27 cellular contexts compared by ENCODE assay signal in the genomic region with DNA sequence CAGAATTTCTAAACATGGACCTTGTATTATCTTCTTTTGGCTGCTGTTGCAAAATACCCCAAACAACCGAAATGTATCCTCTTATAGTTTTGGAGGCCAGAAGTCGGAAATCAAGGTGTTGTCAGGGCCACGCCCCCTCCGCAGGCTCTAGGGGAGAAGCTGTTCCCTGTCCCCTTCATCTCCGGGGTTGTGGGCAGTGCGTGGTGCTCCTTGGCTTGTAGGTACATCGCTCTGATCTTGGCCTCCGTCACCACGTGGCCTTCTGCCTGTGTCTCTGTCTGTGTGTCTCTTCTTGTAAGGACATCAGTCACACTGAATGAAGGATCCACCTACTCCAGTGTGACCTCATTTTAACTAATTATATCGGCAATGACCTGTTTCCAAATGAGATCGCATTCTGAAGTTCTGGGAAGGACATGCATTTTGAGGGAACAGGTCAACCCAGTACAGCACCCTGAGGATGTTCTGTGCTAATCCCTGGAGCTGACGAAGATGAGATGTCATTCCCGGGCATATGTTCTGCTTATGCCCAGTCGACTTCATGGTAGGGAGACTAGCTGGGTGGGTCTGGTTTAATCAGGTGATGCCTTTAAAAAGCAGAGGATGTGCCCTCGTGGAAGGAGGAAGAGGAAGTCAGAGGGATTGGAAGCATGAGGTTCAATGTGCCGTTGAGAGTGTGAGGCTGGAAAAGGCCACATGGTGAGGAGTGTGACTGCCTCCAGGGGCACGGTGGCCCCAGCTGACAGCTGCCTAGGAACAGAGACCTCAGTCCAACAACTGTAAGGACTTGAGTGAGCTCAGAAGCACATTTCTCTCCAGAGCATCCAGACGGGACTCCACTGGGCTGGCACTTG.
DNase-seq lines count a peak whose midpoint lies in the region; ATAC-seq, FAIRE-seq and TF ChIP-seq lines count a peak whose summit lies in the region.
"Had no signal": no experiment of that assay in that cellular context is flagged by ENCODE, and none has a peak within 500 bp of the region (broad histone marks: within the 10 kb centered on the region; RNA-seq: fewer than 3 reads in every experiment).

No MANE protein-coding gene starts in this region.

- peak overlapping the region; percentile 83 for H3K27ac Mint-ChIP-seq in MCF 10A (ENCODE audit: low read depth, unreplicated experiment)
- H3K27ac Mint-ChIP-seq: activated B cell treated with CpG ODN at 0.5 μM for 24 hours; activated naive CD4-positive, alpha-beta T cell treated with anti-CD3 and anti-CD28 coated beads, Interleukin-2, amount 50 U/mL, for 72 hours; CD8-positive, alpha-beta T cell; effector memory CD8-positive, alpha-beta T cell; GM23338 had no signal

- H3K27ac ChIP-seq in mammary epithelial cell (ENCODE audit: insufficient read depth, low read depth, low read length) (no peak overlapping the region), K562 (ENCODE audit: extremely low read depth, low read depth, low read length) (no peak overlapping the region), osteoblast (ENCODE audit: low read depth, low read length) (no peak overlapping the region)
- H3K27ac ChIP-seq: colonic mucosa, foreskin keratinocyte, psoas muscle, skin epidermis, upper lobe of right lung had no signal

- H3K9me3 ChIP-seq in mammary epithelial cell (replicated peaks; ENCODE audit: insufficient read depth, low read length) = peaks cover 39% of the 10 kb centered on the region
- H3K9me3 ChIP-seq in K562 (replicated peaks; ENCODE audit: control insufficient read depth, insufficient read depth, low read depth, low read length) = no peaks in the 10 kb centered on the region
- no peaks in the 10 kb centered on the region for H3K9me3 ChIP-seq in osteoblast (ENCODE audit: low read depth, low read length)
- H3K9me3 ChIP-seq: colonic mucosa, psoas muscle, upper lobe of right lung had no signal

- H3K9ac ChIP-seq in mammary epithelial cell (ENCODE audit: insufficient read depth, low read length) = no peak overlapping the region
- no peak overlapping the region for H3K9ac ChIP-seq in K562 (ENCODE audit: insufficient read depth in 1 of 2, low read depth in 2 of 2, low read length in 2 of 2)

- no peaks in the 10 kb centered on the region for H3K4me1 ChIP-seq in mammary epithelial cell (ENCODE audit: insufficient read depth, low read length)
- no peaks in the 10 kb centered on the region for H3K4me1 ChIP-seq in K562 (replicated peaks in 1 of 2; ENCODE audit: control insufficient read depth in 2 of 2, insufficient read depth in 2 of 2, low read length in 2 of 2)
- no peaks in the 10 kb centered on the region for H3K4me1 ChIP-seq in osteoblast (ENCODE audit: insufficient read depth, low read length)
- H3K4me1 ChIP-seq: colonic mucosa, foreskin keratinocyte, psoas muscle, upper lobe of right lung had no signal

- intact Hi-C loops in MCF 10A (cut with micrococcal nuclease) (no loop called here), mammary epithelial cell (cut with micrococcal nuclease) (no loop called here), K562 (cut with micrococcal nuclease) (no loop called here)

- H3K9me3 Mint-ChIP-seq in MCF 10A (ENCODE audit: unreplicated experiment) = peaks cover 6% of the 10 kb centered on the region
- H3K9me3 Mint-ChIP-seq: activated B cell treated with CpG ODN at 0.5 μM for 24 hours; activated naive CD4-positive, alpha-beta T cell treated with anti-CD3 and anti-CD28 coated beads, Interleukin-2, amount 50 U/mL, for 72 hours; CD8-positive, alpha-beta T cell had no signal

- H3K4me2 ChIP-seq in mammary epithelial cell (ENCODE audit: insufficient read depth, low read depth, low read length) (no peak overlapping the region), K562 (ENCODE audit: insufficient read depth, low read length) (no peak overlapping the region), osteoblast (ENCODE audit: insufficient read depth, low read length) (no peak overlapping the region)
- H3K4me2 ChIP-seq: GM23338 had no signal

- H3K36me3 ChIP-seq in mammary epithelial cell (ENCODE audit: insufficient read depth, low read length) (no peaks in the 10 kb centered on the region), K562 (ENCODE audit: control insufficient read depth, insufficient read depth, low read length) (no peaks in the 10 kb centered on the region), osteoblast (ENCODE audit: insufficient read depth, low read length) (no peaks in the 10 kb centered on the region)
- H3K36me3 ChIP-seq: colonic mucosa, upper lobe of right lung had no signal

- CTCF ChIA-PET in MCF 10A (lab: Yijun Ruan, JAX) = no interaction called here
- CTCF ChIA-PET in mammary epithelial cell (lab: Charles Lee; ENCODE audit: low non-redundant PET) = no interaction called here
- CTCF ChIA-PET in K562 (lab: Yijun Ruan, JAX; ENCODE audit: low intra/inter-chr PET ratio) = no interaction called here

- in situ Hi-C loops in mammary epithelial cell (cut with MboI; ENCODE audit: low sequenced_read_pairs in 2 of 2) = no loop called here
- in situ Hi-C loops in K562 (cut with MboI) = no loop called here

- no peak for TF ChIP-seq EP300 in K562 (IDR thresholded peaks at IDR 0.05; ENCODE audit: low read length)

- H3K4me1 Mint-ChIP-seq in MCF 10A (ENCODE audit: insufficient read depth, unreplicated experiment) = peaks cover 35% of the 10 kb centered on the region
- H3K4me1 Mint-ChIP-seq: activated B cell treated with CpG ODN at 0.5 μM for 24 hours, GM23338 had no signal

- H3K9me1 ChIP-seq in K562 (ENCODE audit: control insufficient read depth, insufficient read depth, low read length) = no peaks in the 10 kb centered on the region

- BruUV-seq in MCF 10A (replicated peaks; lab: Mats Ljungman, UMichigan) = no TSS peak
- no TSS peak for BruUV-seq in mammary epithelial cell (replicated peaks; lab: Mats Ljungman, UMichigan)
- BruUV-seq in K562 (replicated peaks; lab: Mats Ljungman, UMichigan) = no TSS peak

- 73% methylated on average over 15 of the region's 18 CpGs for WGBS in mammary epithelial cell (ENCODE audit: low coverage, missing lambda C conversion rate)
- WGBS in K562 (ENCODE audit: insufficient coverage, low coverage, missing lambda C conversion rate) = 0% methylated on average over 15 of the region's 18 CpGs

- no peak for DNase-seq in MCF 10A (ENCODE audit: unreplicated experiment)
- DNase-seq in mammary epithelial cell = no peak
- DNase-seq in K562 (ENCODE audit: extremely low read depth in 1 of 4, low spot score in 3 of 4) = no peak
- peak; percentile 80 for DNase-seq in osteoblast (ENCODE audit: insufficient read length, low spot score, missing footprints)
- DNase-seq in ureter (ENCODE audit: low spot score) = peak; percentile 25
- DNase-seq in AG08396 (ENCODE audit: low spot score) = no peak
- DNase-seq in NCI-H2196 (lab: John Stamatoyannopoulos, UW; ENCODE audit: unreplicated experiment) = no peak
- DNase-seq: 8988T; activated B cell treated with CpG ODN at 0.5 μM for 24 hours; activated CD4-positive, alpha-beta T cell treated with anti-CD3 and anti-CD28 coated beads, Interleukin-2, amount 50 U/mL, for 1 hour; AML-193; colonic mucosa; effector memory CD8-positive, alpha-beta T cell; foreskin keratinocyte; left cardiac atrium; NCI-H1048; NCI-H187 treated with DMSO at 0.1 percent for 48 hours; NCI-H526; SHP77 treated with DMSO at 0.1 percent for 48 hours; upper lobe of right lung had no signal

- H4K20me1 ChIP-seq in mammary epithelial cell (ENCODE audit: insufficient read depth, low read length) = no peaks in the 10 kb centered on the region
- H4K20me1 ChIP-seq in K562 (replicated peaks; ENCODE audit: control insufficient read depth, insufficient read depth, low read length) = no peaks in the 10 kb centered on the region; the same call in 1 of the 2 replicates
- no peaks in the 10 kb centered on the region for H4K20me1 ChIP-seq in osteoblast (ENCODE audit: insufficient read depth, low read length)

- TF ChIP-seq RAD21 in K562 (CRISPR knock-in tag; conservative IDR thresholded peaks at IDR 0.05 in 1 of 2, IDR thresholded peaks at IDR 0.05 in 1 of 2) = no peak

- POLR2A ChIA-PET in MCF 10A (lab: Yijun Ruan, JAX) = no interaction called here
- POLR2A ChIA-PET in K562 (lab: Yijun Ruan, JAX) = interaction anchor here (1.1 kb wide), 1 partner anchor 11 kb away, joined by 3 read pairs; no protein-coding TSS in a partner anchor

- dilution Hi-C loops in mammary epithelial cell (cut with HindIII; ENCODE audit: low sequenced_read_pairs) = no loop called here

- no peak overlapping the region for H2AFZ ChIP-seq in mammary epithelial cell (ENCODE audit: low read depth, low read length)
- H2AFZ ChIP-seq in K562 (ENCODE audit: low read depth, low read length) = no peak overlapping the region
- no peak overlapping the region for H2AFZ ChIP-seq in osteoblast (ENCODE audit: low read length)
- H2AFZ ChIP-seq: GM23338 had no signal

- ATAC-seq in K562 = no peak
- ATAC-seq in HG03460 (IDR thresholded peaks at IDR 0.05; ENCODE audit: unreplicated experiment) = no peak
- ATAC-seq: activated naive CD4-positive, alpha-beta T cell treated with anti-CD3 and anti-CD28 coated beads, Interleukin-2, amount 50 U/mL, for 72 hours; CD8-positive, alpha-beta T cell; effector memory CD8-positive, alpha-beta T cell; esophagus mucosa; foreskin keratinocyte; GM23338; psoas muscle; upper lobe of right lung had no signal

- H3K79me2 ChIP-seq in mammary epithelial cell (ENCODE audit: insufficient read depth, low read length) = no peaks in the 10 kb centered on the region
- no peaks in the 10 kb centered on the region for H3K79me2 ChIP-seq in K562 (ENCODE audit: control insufficient read depth, insufficient read depth, low read length)
- no peaks in the 10 kb centered on the region for H3K79me2 ChIP-seq in osteoblast (ENCODE audit: insufficient read depth, low read length)

- no peak for FAIRE-seq in K562 (lab: Jason Lieb, UNC)

- no peaks in the 10 kb centered on the region for H3K36me3 Mint-ChIP-seq in MCF 10A (ENCODE audit: insufficient read depth, unreplicated experiment)
- H3K36me3 Mint-ChIP-seq: activated naive CD4-positive, alpha-beta T cell treated with anti-CD3 and anti-CD28 coated beads, Interleukin-2, amount 50 U/mL, for 72 hours; CD8-positive, alpha-beta T cell had no signal

- H3K4me3 ChIP-seq in mammary epithelial cell (replicated peaks in 1 of 3; ENCODE audit: insufficient read depth in 1 of 3, low read depth in 2 of 3, low read length in 3 of 3) = no peak overlapping the region
- H3K4me3 ChIP-seq in K562 = no peak overlapping the region
- H3K4me3 ChIP-seq in osteoblast (ENCODE audit: insufficient read depth, low read length) = no peak overlapping the region
- H3K4me3 ChIP-seq: colonic mucosa, GM23338, psoas muscle, skin epidermis, upper lobe of right lung had no signal

- peaks cover 3% of the 10 kb centered on the region for H3K27me3 Mint-ChIP-seq in MCF 10A (ENCODE audit: insufficient read depth, unreplicated experiment)

- H3K4me3 Mint-ChIP-seq in MCF 10A (ENCODE audit: unreplicated experiment) = no peak overlapping the region
- H3K4me3 Mint-ChIP-seq: activated B cell treated with CpG ODN at 0.5 μM for 24 hours; CD8-positive, alpha-beta T cell; effector memory CD8-positive, alpha-beta T cell; GM23338 had no signal

- no peak for TF ChIP-seq POLR2A in K562 (conservative IDR thresholded peaks at IDR 0.05)

- no peaks in the 10 kb centered on the region for H3K27me3 ChIP-seq in mammary epithelial cell (ENCODE audit: insufficient read depth, low read length)
- H3K27me3 ChIP-seq in K562 (ENCODE audit: control insufficient read depth in 2 of 2, insufficient read depth in 2 of 2, low read length in 2 of 2) = peaks cover 6 to 56% of the 10 kb centered on the region in 2 experiments
- no peaks in the 10 kb centered on the region for H3K27me3 ChIP-seq in osteoblast (ENCODE audit: insufficient read depth, low read length)
- H3K27me3 ChIP-seq: colonic mucosa, foreskin keratinocyte had no signal

- no peak for TF ChIP-seq CTCF in MCF 10A (IDR thresholded peaks at IDR 0.05; ENCODE audit: unreplicated experiment)
- TF ChIP-seq CTCF in mammary epithelial cell (conservative IDR thresholded peaks at IDR 0.05 in 1 of 2, IDR thresholded peaks at IDR 0.05 in 1 of 2; ENCODE audit: extremely low read depth in 1 of 2, insufficient read depth in 1 of 2, low read depth in 1 of 2, low read length in 2 of 2) = no peak
- no peak for TF ChIP-seq CTCF in K562 (IDR thresholded peaks at IDR 0.05 in 2 of 3, conservative IDR thresholded peaks at IDR 0.05 in 1 of 3; ENCODE audit: insufficient read depth in 2 of 3, low read depth in 1 of 3, low read length in 3 of 3)
- TF ChIP-seq CTCF in osteoblast (IDR thresholded peaks at IDR 0.05; ENCODE audit: extremely low read depth, low read depth, low read length) = no peak

Comparison
In these comparisons a context has a peak if more than half of its experiments do, and no peak if none do; other contexts are left out.
1. DNase-seq: peak in osteoblast (single experiment) and ureter (single experiment); none in MCF 10A (single experiment), mammary epithelial cell (single experiment), K562 (0 of 4), AG08396 (single experiment) and NCI-H2196 (single experiment).